In genomic region chr7:112381311-112382091, GRCh38 we compare ENCODE assay signal across 24 cellular contexts.
DNase-seq lines count a peak whose midpoint lies in the region; ATAC-seq and TF ChIP-seq lines count a peak whose summit lies in the region.
"Had no signal": no experiment of that assay in that cellular context is flagged by ENCODE, and none has a peak within 500 bp of the region (broad histone marks: within the 10 kb centered on the region; RNA-seq: fewer than 3 reads in every experiment).

No MANE protein-coding gene starts in this region.

- no peaks in the 10 kb centered on the region for H3K9me3 ChIP-seq in uterus
- H3K9me3 ChIP-seq: SJSA1 had no signal

- peak; percentile 13 for DNase-seq in DMS53 (lab: John Stamatoyannopoulos, UW)
- no peak for DNase-seq in DMS53 treated with DMSO at 0.1 percent for 48 hours (lab: John Stamatoyannopoulos, UW; ENCODE audit: unreplicated experiment)
- peak; percentile 39 for DNase-seq in NCI-H146 treated with DMSO at 0.1 percent for 48 hours (lab: John Stamatoyannopoulos, UW; ENCODE audit: unreplicated experiment)
- DNase-seq in RPMI7951 (ENCODE audit: low read depth): peak; percentile 38
- DNase-seq in myocyte (ENCODE audit: low read depth): peak; percentile 63
- no peak for DNase-seq in uterus
- no peak for DNase-seq in GM13977 (ENCODE audit: low spot score)
- DNase-seq: 8988T; AML-193; C1 segment of cervical spinal cord; CD8-positive, alpha-beta T cell; GM23248; H9; IMR-90; Karpas-422; NCI-H1092; NCI-H1694 treated with DMSO at 0.1 percent for 48 hours; NCI-H2081 treated with DMSO at 0.1 percent for 48 hours; NCI-H226; NCI-H510A treated with DMSO at 0.1 percent for 48 hours; OCI-M1 had no signal

- intact Hi-C loops in uterus (cut with DNase I; ENCODE audit: low total_unique reads): no loop called here

- TF ChIP-seq CTCF in uterus (IDR thresholded peaks at IDR 0.05) (no peak), GM13977 (IDR thresholded peaks at IDR 0.05; ENCODE audit: extremely low read depth, insufficient read depth, missing control alignments) (no peak)

- H3K4me1 ChIP-seq in uterus: no peaks in the 10 kb centered on the region
- H3K4me1 ChIP-seq: SJSA1 had no signal

- TF ChIP-seq POLR2A in uterus (IDR thresholded peaks at IDR 0.05): no peak

- no peak overlapping the region for H3K4me3 ChIP-seq in uterus
- H3K4me3 ChIP-seq: GM23248, SJSA1 had no signal

- H3K27ac ChIP-seq in uterus: no peak overlapping the region
- H3K27ac ChIP-seq: GM23248, SJSA1 had no signal

- in situ Hi-C loops in GM13977 (cut with MboI; ENCODE audit: low pct_unique_long_range_greater_than_20kb, low sequenced_read_pairs, unreplicated experiment): no loop called here

- H3K36me3 ChIP-seq in uterus: no peaks in the 10 kb centered on the region
- H3K36me3 ChIP-seq: SJSA1 had no signal

- no peak for ATAC-seq in GM21786 (IDR thresholded peaks at IDR 0.05; ENCODE audit: unreplicated experiment)
- ATAC-seq: CD8-positive, alpha-beta T cell; Right ventricle myocardium inferior had no signal

- no peaks in the 10 kb centered on the region for H3K27me3 ChIP-seq in uterus
- H3K27me3 ChIP-seq: SJSA1 had no signal

Comparison
In these comparisons a context has a peak if more than half of its experiments do, and no peak if none do; other contexts are left out.
1. DNase-seq: peak in DMS53 (single experiment), NCI-H146 treated with DMSO at 0.1 percent for 48 hours (single experiment), RPMI7951 (single experiment) and myocyte (single experiment); none in DMS53 treated with DMSO at 0.1 percent for 48 hours (single experiment), uterus (0 of 2) and GM13977 (single experiment).